ENCODE assay signal across 9 cellular contexts in the genomic region with DNA sequence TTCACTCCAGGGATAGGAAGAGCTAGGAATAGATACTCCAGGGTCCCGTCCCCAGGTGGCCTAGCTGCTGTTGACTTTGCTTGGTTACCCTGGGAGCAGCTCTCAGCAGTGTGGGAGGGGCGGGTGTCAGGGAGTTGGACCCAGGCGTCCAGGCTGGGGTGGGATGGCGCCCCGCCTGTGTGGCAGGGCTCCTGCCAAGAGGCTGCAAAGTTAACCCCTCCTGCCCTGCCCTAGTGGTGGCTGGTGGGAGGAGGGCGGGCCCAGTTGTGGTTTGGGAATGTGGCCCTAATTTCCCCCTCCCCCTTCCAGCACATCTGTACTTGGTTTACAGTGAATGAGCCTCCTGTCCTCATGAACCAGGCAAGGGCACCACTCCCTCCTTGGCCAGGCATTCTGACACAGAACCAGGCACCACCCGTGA. TPM values are rescaled to one million over a fixed set of nuclear protein-coding genes. Genes with fewer than 3 reads are reported as not detected.
DNase-seq lines count a peak whose midpoint lies in the region; ATAC-seq, FAIRE-seq and TF ChIP-seq lines count a peak whose summit lies in the region.
"Had no signal": no experiment of that assay in that cellular context is flagged by ENCODE, and none has a peak within 500 bp of the region (broad histone marks: within the 10 kb centered on the region; RNA-seq: fewer than 3 reads in every experiment).

No MANE protein-coding gene starts in this region.

- TF ChIP-seq RAD21 in A549 (conservative IDR thresholded peaks at IDR 0.05 in 1 of 2, IDR thresholded peaks at IDR 0.05 in 1 of 2), result no peak

- no peaks in the 10 kb centered on the region for H3K9me3 ChIP-seq in A549
- H3K9me3 ChIP-seq in naive thymus-derived CD4-positive, alpha-beta T cell (ENCODE audit: control insufficient read depth in 2 of 3, low read length in 3 of 3), result no peaks in the 10 kb centered on the region

- CTCF ChIA-PET in A549 (lab: Yijun Ruan, JAX), result interaction anchor here (0.9 to 2.9 kb wide), 7 partner anchors 10 to 55 kb away, joined by 3 to 15 read pairs (median 3); no protein-coding TSS in a partner anchor
- CTCF ChIA-PET in naive thymus-derived CD4-positive, alpha-beta T cell (lab: Charles Lee), result interaction anchor here (1.1 to 1.3 kb wide), 2 partner anchors 18 to 20 kb away, joined by 3 to 6 read pairs; a partner anchor contains a TSS

- H3K4me1 ChIP-seq in A549 (peaks cover 36% of the 10 kb centered on the region), foreskin keratinocyte (peaks cover 18% of the 10 kb centered on the region)
- H3K4me1 ChIP-seq in naive thymus-derived CD4-positive, alpha-beta T cell (ENCODE audit: control insufficient read depth in 2 of 2, insufficient read depth in 2 of 2, low read length in 2 of 2), result peaks cover 40 to 45% of the 10 kb centered on the region in 2 donors

- no peaks in the 10 kb centered on the region; the same call in 1 of the 2 replicates for H3K36me3 Mint-ChIP-seq in HFFc6 (ENCODE audit: low read depth)
- peaks cover 16% of the 10 kb centered on the region for H3K36me3 Mint-ChIP-seq in effector memory CD8-positive, alpha-beta T cell (ENCODE audit: insufficient read depth)
- peaks cover 0 to 2% (median 0%) of the 10 kb centered on the region in 5 donors for H3K36me3 Mint-ChIP-seq in naive thymus-derived CD4-positive, alpha-beta T cell

- DNase-seq in A549 (ENCODE audit: low read depth in 1 of 2, low spot score in 1 of 2) (no peak), HFFc6 (no peak), COLO668 (lab: John Stamatoyannopoulos, UW; ENCODE audit: unreplicated experiment) (no peak), Ammon's horn (ENCODE audit: low spot score) (no peak), foreskin keratinocyte (no peak)
- DNase-seq in effector memory CD8-positive, alpha-beta T cell, result no peak
- DNase-seq in naive thymus-derived CD4-positive, alpha-beta T cell, result no peak
- DNase-seq: Kasumi-1 had no signal

- intact Hi-C loops in naive thymus-derived CD4-positive, alpha-beta T cell (cut with micrococcal nuclease), result no loop called here

- 84% methylated on average over 7 of the region's 7 CpGs for WGBS in A549 (ENCODE audit: missing lambda C conversion rate)

- no peak for FAIRE-seq in A549 (lab: Jason Lieb, UNC)

- peaks cover 6% of the 10 kb centered on the region for H3K27me3 Mint-ChIP-seq in HFFc6 (ENCODE audit: insufficient read depth)
- H3K27me3 Mint-ChIP-seq in effector memory CD8-positive, alpha-beta T cell, result no peaks in the 10 kb centered on the region
- H3K27me3 Mint-ChIP-seq in naive thymus-derived CD4-positive, alpha-beta T cell, result no peaks in the 10 kb centered on the region

- no peaks in the 10 kb centered on the region for H3K27me3 ChIP-seq in naive thymus-derived CD4-positive, alpha-beta T cell (ENCODE audit: control insufficient read depth in 2 of 2, insufficient read depth in 2 of 2, low read length in 2 of 2)
- H3K27me3 ChIP-seq in foreskin keratinocyte, result no peaks in the 10 kb centered on the region

- H3K27ac Mint-ChIP-seq in HFFc6, result no peak overlapping the region
- H3K27ac Mint-ChIP-seq in effector memory CD8-positive, alpha-beta T cell, result peak overlapping the region; percentile 74 to 98
- H3K27ac Mint-ChIP-seq in naive thymus-derived CD4-positive, alpha-beta T cell, result peak overlapping the region in 5 of 9 donors; percentile 40 to 91 (median 86)

- no peak for TF ChIP-seq POLR2A in A549 (IDR thresholded peaks at IDR 0.05; ENCODE audit: low read length)

- H3K4me2 ChIP-seq in A549, result peak overlapping the region; percentile 97

- no peak overlapping the region for H3K4me3 ChIP-seq in A549
- no peak overlapping the region for H3K4me3 ChIP-seq in naive thymus-derived CD4-positive, alpha-beta T cell (ENCODE audit: low read length)

- no peaks in the 10 kb centered on the region for H3K36me3 ChIP-seq in naive thymus-derived CD4-positive, alpha-beta T cell (ENCODE audit: control insufficient read depth in 2 of 3, insufficient read depth in 3 of 3, low read length in 3 of 3)

- TF ChIP-seq EP300 in A549 (IDR thresholded peaks at IDR 0.05), result no peak

- H3K4me3 Mint-ChIP-seq in HFFc6, result peak overlapping the region; percentile 90; the same call in 1 of the 2 replicates
- H3K4me3 Mint-ChIP-seq in effector memory CD8-positive, alpha-beta T cell, result peak overlapping the region in 1 of 2 donors; percentile 94
- H3K4me3 Mint-ChIP-seq in naive thymus-derived CD4-positive, alpha-beta T cell, result peak overlapping the region; percentile 43 to 86 (median 58)

- no peak for TF ChIP-seq CTCF in A549 (IDR thresholded peaks at IDR 0.05)
- TF ChIP-seq CTCF in HFFc6 (IDR thresholded peaks at IDR 0.05), result peak; percentile 18; the same call in 1 of the 2 replicates
- TF ChIP-seq CTCF in foreskin keratinocyte (conservative IDR thresholded peaks at IDR 0.05), result no peak

- peak overlapping the region in 1 of 2 experiments; percentile 92; a peak in 3 of 6 replicates for H3K27ac ChIP-seq in A549
- no peak overlapping the region for H3K27ac ChIP-seq in naive thymus-derived CD4-positive, alpha-beta T cell (ENCODE audit: low read depth, low read length)
- H3K27ac ChIP-seq in foreskin keratinocyte, result no peak overlapping the region

- ATAC-seq in A549 (no peak), GM21717 (IDR thresholded peaks at IDR 0.05; ENCODE audit: unreplicated experiment) (no peak), foreskin keratinocyte (no peak)
- no peak for ATAC-seq in effector memory CD8-positive, alpha-beta T cell (replicated peaks)
- no peak for ATAC-seq in naive thymus-derived CD4-positive, alpha-beta T cell

- no peaks in the 10 kb centered on the region for H3K9me3 Mint-ChIP-seq in HFFc6
- H3K9me3 Mint-ChIP-seq in effector memory CD8-positive, alpha-beta T cell, result no peaks in the 10 kb centered on the region
- no peaks in the 10 kb centered on the region for H3K9me3 Mint-ChIP-seq in naive thymus-derived CD4-positive, alpha-beta T cell

- POLR2A ChIA-PET in A549 (lab: Yijun Ruan, JAX), result no interaction called here
- POLR2A ChIA-PET in naive thymus-derived CD4-positive, alpha-beta T cell (lab: Charles Lee), result interaction anchor here (1.4 to 2.7 kb wide), 3 partner anchors 10 to 20 kb away, joined by 4 to 10 read pairs (median 9); no protein-coding TSS in a partner anchor

- peaks cover 39% of the 10 kb centered on the region for H3K4me1 Mint-ChIP-seq in HFFc6 (ENCODE audit: low read depth)
- peaks cover 46 to 59% of the 10 kb centered on the region in 2 donors for H3K4me1 Mint-ChIP-seq in effector memory CD8-positive, alpha-beta T cell (ENCODE audit: low read depth in 2 of 2)
- H3K4me1 Mint-ChIP-seq in naive thymus-derived CD4-positive, alpha-beta T cell, result peaks cover 37 to 71% (median 65%) of the 10 kb centered on the region in 7 donors

RNA-seq across cellular contexts. Expression of a gene that starts 1.7 kb away (rescaled TPM):
- 15.6 and 19.0 TPM in 2 replicates for polyA plus RNA-seq in A549 (2011; rRNA removed)
- polyA plus RNA-seq in A549 (2012; cell fraction: cytosol; rRNA removed), result 31.6 and 42.1 TPM in 2 replicates
- 50.0 and 54.4 TPM in 2 replicates for polyA plus RNA-seq in A549 (2012; cell fraction: nucleus; rRNA removed)
- 16.4 to 17.7 TPM (median 17.2 TPM) in 3 replicates for polyA plus RNA-seq in A549 (2017; fragmentation: RNase III; extraction: RNeasy Plus Mini Kit Qiagen cat#74134 plus additional on column Dnase treatment)
- polyA minus RNA-seq in A549 (2011; rRNA and poly(A)+ RNA removed), result 23.8 and 24.1 TPM in 2 replicates
- 10 to 100 TPM; 47.2 to 80.5 (median 71.0) TPM for total RNA-seq in HFFc6 (2021; fragmentation: NEBNext Ultra II Directional; extraction: Animal tissue kit (Norgen Biotek cat#: 25700))
- total RNA-seq in naive thymus-derived CD4-positive, alpha-beta T cell, result 10 to 100 TPM; 22.4 to 73.1 (median 57.4) TPM
- polyA plus RNA-seq in naive thymus-derived CD4-positive, alpha-beta T cell, result 10 to 100 TPM in 1 of 2 donors, 1 to 10 TPM in 1; 6.4 to 17.2 TPM
- total RNA-seq in foreskin keratinocyte, result 32.8 and 33.3 TPM in 2 replicates
- 26.3 and 29.2 TPM in 2 replicates for polyA plus RNA-seq in foreskin keratinocyte

RNA-seq across cellular contexts. Expression of a gene that starts 26.6 kb away (rescaled TPM):
- polyA plus RNA-seq in A549 (2011; rRNA removed), result 0.56 and 0.71 TPM in 2 replicates
- 0.69 and 1.3 TPM in 2 replicates for polyA plus RNA-seq in A549 (2012; cell fraction: cytosol; rRNA removed)
- 2.9 TPM in 2 replicates for polyA plus RNA-seq in A549 (2012; cell fraction: nucleus; rRNA removed)
- polyA plus RNA-seq in A549 (2017; fragmentation: RNase III; extraction: RNeasy Plus Mini Kit Qiagen cat#74134 plus additional on column Dnase treatment), result 0.54 to 0.66 TPM (median 0.64 TPM) in 3 replicates
- 1.3 and 1.7 TPM in 2 replicates for polyA minus RNA-seq in A549 (2011; rRNA and poly(A)+ RNA removed)
- total RNA-seq in HFFc6 (2021; fragmentation: NEBNext Ultra II Directional; extraction: Animal tissue kit (Norgen Biotek cat#: 25700)), result 1 to 10 TPM in 3 of 6 experiments, under 1 TPM in 3; 0.35 to 1.5 (median 0.93) TPM
- 100 to 1,000 TPM; 208 to 760 (median 408) TPM for total RNA-seq in naive thymus-derived CD4-positive, alpha-beta T cell
- polyA plus RNA-seq in naive thymus-derived CD4-positive, alpha-beta T cell, result 100 to 1,000 TPM; 191 to 205 TPM
- 0.14 and 0.32 TPM in 2 replicates for total RNA-seq in foreskin keratinocyte
- polyA plus RNA-seq in foreskin keratinocyte, result 0.15 and 0.17 TPM in 2 replicates

RNA-seq across cellular contexts. Expression of a gene that starts 34.4 kb away (rescaled TPM):
- polyA plus RNA-seq in A549 (2011; rRNA removed) (10.0 and 11.8 TPM in 2 replicates), A549 (2017; fragmentation: RNase III; extraction: RNeasy Plus Mini Kit Qiagen cat#74134 plus additional on column Dnase treatment) (15.2 to 16.5 TPM (median 15.5 TPM) in 3 replicates), foreskin keratinocyte (6.8 and 8.9 TPM in 2 replicates)
- 22.4 and 27.6 TPM in 2 replicates for polyA plus RNA-seq in A549 (2012; cell fraction: cytosol; rRNA removed)
- polyA plus RNA-seq in A549 (2012; cell fraction: nucleus; rRNA removed), result 121 and 130 TPM in 2 replicates
- 21.4 and 25.6 TPM in 2 replicates for polyA minus RNA-seq in A549 (2011; rRNA and poly(A)+ RNA removed)
- 10 to 100 TPM in 5 of 6 experiments, 1 to 10 TPM in 1; 7.0 to 16.1 (median 14.1) TPM for total RNA-seq in HFFc6 (2021; fragmentation: NEBNext Ultra II Directional; extraction: Animal tissue kit (Norgen Biotek cat#: 25700))
- 10 to 100 TPM in 1 of 5 experiments, 1 to 10 TPM in 2, under 1 TPM in 2; 0.08 to 65.4 (median 1.1) TPM for total RNA-seq in naive thymus-derived CD4-positive, alpha-beta T cell
- polyA plus RNA-seq in naive thymus-derived CD4-positive, alpha-beta T cell, result not detected
- 15.0 and 18.7 TPM in 2 replicates for total RNA-seq in foreskin keratinocyte

RNA-seq across cellular contexts. Expression of a gene that starts 53.0 kb away (rescaled TPM):
- polyA plus RNA-seq in A549 (2011; rRNA removed), result 16.5 and 19.2 TPM in 2 replicates
- polyA plus RNA-seq in A549 (2012; cell fraction: cytosol; rRNA removed), result 15.0 and 17.1 TPM in 2 replicates
- 140 and 167 TPM in 2 replicates for polyA plus RNA-seq in A549 (2012; cell fraction: nucleus; rRNA removed)
- polyA plus RNA-seq in A549 (2017; fragmentation: RNase III; extraction: RNeasy Plus Mini Kit Qiagen cat#74134 plus additional on column Dnase treatment), result 14.0 to 16.4 TPM (median 14.5 TPM) in 3 replicates
- polyA minus RNA-seq in A549 (2011; rRNA and poly(A)+ RNA removed), result 8.2 and 12.5 TPM in 2 replicates
- total RNA-seq in HFFc6 (2021; fragmentation: NEBNext Ultra II Directional; extraction: Animal tissue kit (Norgen Biotek cat#: 25700)), result 10 to 100 TPM; 13.9 to 17.1 (median 16.0) TPM
- 10 to 100 TPM; 34.1 to 76.3 (median 69.1) TPM for total RNA-seq in naive thymus-derived CD4-positive, alpha-beta T cell
- polyA plus RNA-seq in naive thymus-derived CD4-positive, alpha-beta T cell, result 1 to 10 TPM; 1.3 to 2.1 TPM
- total RNA-seq in foreskin keratinocyte, result 4.1 and 4.4 TPM in 2 replicates
- 3.0 and 3.1 TPM in 2 replicates for polyA plus RNA-seq in foreskin keratinocyte

RNA-seq across cellular contexts. Expression of a gene that starts 53.2 kb away (rescaled TPM):
- 28.8 and 32.9 TPM in 2 replicates for polyA plus RNA-seq in A549 (2011; rRNA removed)
- 6.5 and 8.4 TPM in 2 replicates for polyA plus RNA-seq in A549 (2012; cell fraction: cytosol; rRNA removed)
- polyA plus RNA-seq in A549 (2012; cell fraction: nucleus; rRNA removed), result 11.2 and 17.4 TPM in 2 replicates
- polyA plus RNA-seq in A549 (2017; fragmentation: RNase III; extraction: RNeasy Plus Mini Kit Qiagen cat#74134 plus additional on column Dnase treatment), result 12.1 to 15.6 TPM (median 15.1 TPM) in 3 replicates
- 44.9 and 53.6 TPM in 2 replicates for polyA minus RNA-seq in A549 (2011; rRNA and poly(A)+ RNA removed)
- total RNA-seq in HFFc6 (2021; fragmentation: NEBNext Ultra II Directional; extraction: Animal tissue kit (Norgen Biotek cat#: 25700)), result 10 to 100 TPM; 17.3 to 25.7 (median 19.3) TPM
- 100 to 1,000 TPM in 2 of 5 experiments, 10 to 100 TPM in 3; 37.2 to 135 (median 49.5) TPM for total RNA-seq in naive thymus-derived CD4-positive, alpha-beta T cell
- 1 to 10 TPM; 3.6 to 3.8 TPM for polyA plus RNA-seq in naive thymus-derived CD4-positive, alpha-beta T cell
- total RNA-seq in foreskin keratinocyte, result 11.0 and 11.7 TPM in 2 replicates
- 3.7 and 4.6 TPM in 2 replicates for polyA plus RNA-seq in foreskin keratinocyte

Comparison
In these comparisons a context has a peak if more than half of its experiments do, and no peak if none do; other contexts are left out.
1. RNA of a gene that starts 26.6 kb away (total RNA-seq): 208 to 760 TPM in naive thymus-derived CD4-positive, alpha-beta T cell; 0.35 to 1.5 TPM in HFFc6 and 0.14 to 0.32 TPM in foreskin keratinocyte; every median in the first group is over 10 times any median in the second.